ENCODE assay signal across 22 cellular contexts in genomic region chr22:48080304-48081165, GRCh38.
"Had no signal": no experiment of that assay in that cellular context is flagged by ENCODE, and none has a peak within 500 bp of the region (broad histone marks: within the 10 kb centered on the region; RNA-seq: fewer than 3 reads in every experiment).

No MANE protein-coding gene starts in this region.

- DNase-seq: activated CD4-positive, CD25-positive, alpha-beta regulatory T cell treated with anti-CD3 and anti-CD28 coated beads, Interleukin-2, amount 50 U/mL, for 72 hours; activated naive CD4-positive, alpha-beta T cell treated with Interleukin-2 at 50 U/mL for 16 hours; activated naive CD8-positive, alpha-beta T cell treated with anti-CD3 and anti-CD28 coated beads, Interleukin-2, amount 50 U/mL, for 24 hours; activated T-cell treated with anti-CD3 and anti-CD28 coated beads, Interleukin-2, amount 50 U/mL, for 24 hours; anterior cingulate cortex; caudate nucleus; dorsolateral prefrontal cortex; endodermal cell; foreskin keratinocyte; glutamatergic neuron; hypothalamus; islet precursor cell; lower lobe of right lung; occipital lobe; stimulated activated CD4-positive, alpha-beta T cell treated with anti-CD3 and anti-CD28 coated beads, Interleukin-2, amount 100 ng/mL, for 24 hours; SW 1271; testis; upper lobe of right lung had no signal

- H3K27ac Mint-ChIP-seq: activated naive CD8-positive, alpha-beta T cell treated with anti-CD3 and anti-CD28 coated beads, Interleukin-2, amount 50 U/mL, for 24 hours; activated T-cell treated with anti-CD3 and anti-CD28 coated beads, Interleukin-2, amount 50 U/mL, for 24 hours; activated T-helper 2 cell treated with anti-CD3 and anti-CD28 coated beads, Interferon-gamma antibody, Interleukin-2, Interleukin-4, amounts not matched to agents 10 μg/mL and 5 μg/mL and 100 μg/mL, durations not matched to agents 14 hours and 24 hours and 36 hours; endodermal cell; nephron had no signal

- H3K4me1 ChIP-seq: foreskin keratinocyte, lower lobe of right lung, testis, upper lobe of right lung had no signal

- H3K36me3 ChIP-seq: lower lobe of right lung, upper lobe of right lung had no signal

- H3K9me3 ChIP-seq: lower lobe of right lung, testis, upper lobe of right lung had no signal

- H3K4me3 Mint-ChIP-seq: activated naive CD8-positive, alpha-beta T cell treated with anti-CD3 and anti-CD28 coated beads, Interleukin-2, amount 50 U/mL, for 24 hours; activated T-cell treated with anti-CD3 and anti-CD28 coated beads, Interleukin-2, amount 50 U/mL, for 24 hours; brain; endodermal cell; nephron had no signal

- ATAC-seq: activated naive CD8-positive, alpha-beta T cell treated with anti-CD3 and anti-CD28 coated beads, Interleukin-2, amount 50 U/mL, for 24 hours; foreskin keratinocyte; lower lobe of right lung; upper lobe of right lung had no signal

- H3K36me3 Mint-ChIP-seq: brain had no signal

- H3K27me3 ChIP-seq: dorsolateral prefrontal cortex, foreskin keratinocyte, testis had no signal

- H3K9me3 Mint-ChIP-seq: activated naive CD8-positive, alpha-beta T cell treated with anti-CD3 and anti-CD28 coated beads, Interleukin-2, amount 50 U/mL, for 24 hours; activated T-cell treated with anti-CD3 and anti-CD28 coated beads, Interleukin-2, amount 50 U/mL, for 24 hours; activated T-helper 2 cell treated with anti-CD3 and anti-CD28 coated beads, Interferon-gamma antibody, Interleukin-2, Interleukin-4, amounts not matched to agents 10 μg/mL and 5 μg/mL and 100 μg/mL, durations not matched to agents 14 hours and 24 hours and 36 hours; nephron had no signal

- H3K4me3 ChIP-seq: dorsolateral prefrontal cortex, lower lobe of right lung, testis, upper lobe of right lung had no signal

- H3K27ac ChIP-seq: dorsolateral prefrontal cortex, foreskin keratinocyte, lower lobe of right lung, testis, upper lobe of right lung, VCaP had no signal
